In the genomic region with DNA sequence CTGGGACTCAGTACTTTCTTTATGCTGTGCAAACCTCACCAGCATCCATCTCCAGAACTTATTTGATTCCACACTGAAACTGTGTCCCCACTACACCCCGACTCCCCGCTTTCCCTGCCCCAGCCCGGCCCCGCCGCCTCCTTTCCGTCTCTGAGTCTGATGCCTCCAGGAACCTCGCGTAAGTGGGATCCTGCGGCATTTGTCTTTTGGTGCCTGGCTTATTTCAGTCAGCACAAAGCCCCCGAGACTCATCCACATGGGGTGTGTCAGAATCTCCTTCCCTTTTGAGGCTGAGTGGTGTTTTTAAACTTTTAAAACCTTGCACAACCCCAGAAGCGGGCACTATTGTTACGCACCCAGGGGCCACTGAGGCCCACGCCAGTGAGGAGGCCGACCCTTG, we compare ENCODE assay signal across 7 cellular contexts.
A peak's percentile ranks its signal among the peaks of the same experiment; 100 is the strongest.
DNase-seq lines count a peak whose midpoint lies in the region; TF ChIP-seq lines count a peak whose summit lies in the region.
"Not testable (repeated sequence)": the region's sequence is repeated elsewhere in the genome, so short reads cannot be mapped to it uniquely, and the experiment has no call there.

No MANE protein-coding gene starts in this region.

- not testable (repeated sequence) for TF ChIP-seq POLR2A in suprapubic skin (IDR thresholded peaks at IDR 0.05); vagina (IDR thresholded peaks at IDR 0.05)

- not testable (repeated sequence) for H3K27me3 Mint-ChIP-seq in mesothelial cell of epicardium (ENCODE audit: low read depth)

- H3K4me1 Mint-ChIP-seq in mesothelial cell of epicardium, result peaks cover 40% of the 10 kb centered on the region

- TF ChIP-seq EP300 in suprapubic skin (IDR thresholded peaks at IDR 0.05), result not testable (repeated sequence)

- not testable (repeated sequence) for H2AFZ ChIP-seq in hepatocyte

- not testable (repeated sequence) for H3K9me3 Mint-ChIP-seq in mesothelial cell of epicardium

- H3K27me3 ChIP-seq in hepatocyte, suprapubic skin, vagina: not testable (repeated sequence)

- H3K79me2 ChIP-seq in hepatocyte, result not testable (repeated sequence)

- H3K9me2 ChIP-seq in hepatocyte (replicated peaks; ENCODE audit: insufficient read depth), result not testable (repeated sequence)

- H3K4me2 ChIP-seq in hepatocyte, result not testable (repeated sequence)

- intact Hi-C loops in posterior vena cava (cut with DNase I); vagina (cut with DNase I): not testable (repeated sequence)

- H3K27ac ChIP-seq in hepatocyte (peak overlapping the region; percentile 72), vagina (peak overlapping the region; percentile 72)
- H3K27ac ChIP-seq in suprapubic skin, result not testable (repeated sequence)

- peak overlapping the region; percentile 90 for H3K27ac Mint-ChIP-seq in mesothelial cell of epicardium

- H3K36me3 ChIP-seq in hepatocyte (replicated peaks; ENCODE audit: insufficient read depth, low read depth); suprapubic skin; vagina: not testable (repeated sequence)

- WGBS in hepatocyte (ENCODE audit: low lambda C conversion rate, missing lambda C conversion rate), result 86% methylated on average over 14 of the region's 14 CpGs
- WGBS in suprapubic skin, result 78% methylated on average over 14 of the region's 14 CpGs

- not testable (repeated sequence) for H3K36me3 Mint-ChIP-seq in mesothelial cell of epicardium

- H4K20me1 ChIP-seq in hepatocyte (ENCODE audit: insufficient read depth, poor library complexity, severe bottlenecking), result not testable (repeated sequence)

- H3K4me1 ChIP-seq in hepatocyte (ENCODE audit: insufficient read depth); vagina: not testable (repeated sequence)
- H3K4me1 ChIP-seq in suprapubic skin, result peaks cover 18% of the 10 kb centered on the region

- H3K4me3 ChIP-seq in fibroblast of the aortic adventitia (ENCODE audit: low read depth, low read length); hepatocyte; suprapubic skin; vagina: not testable (repeated sequence)

- not testable (repeated sequence) for TF ChIP-seq CTCF in fibroblast of the aortic adventitia (IDR thresholded peaks at IDR 0.05; ENCODE audit: insufficient read depth, low read length); hepatocyte (IDR thresholded peaks at IDR 0.05; ENCODE audit: poor library complexity); mesothelial cell of epicardium (IDR thresholded peaks at IDR 0.05; ENCODE audit: unreplicated experiment); suprapubic skin (IDR thresholded peaks at IDR 0.05); vagina (IDR thresholded peaks at IDR 0.05)

- peak; percentile 16 for DNase-seq in amniotic epithelial cell (ENCODE audit: low read depth)
- peak; percentile 17 for DNase-seq in fibroblast of the aortic adventitia (ENCODE audit: low read depth)
- DNase-seq in hepatocyte (ENCODE audit: low spot score), result not testable (repeated sequence)
- DNase-seq in mesothelial cell of epicardium (ENCODE audit: low spot score in 2 of 2, unreplicated experiment in 2 of 2), result peak in 1 of 2 experiments; percentile 39
- peak; percentile 73 for DNase-seq in posterior vena cava (ENCODE audit: low spot score)
- peak; percentile 56 to 74 for DNase-seq in suprapubic skin (ENCODE audit: low spot score in 2 of 2)
- peak in 1 of 2 donors; percentile 85 for DNase-seq in vagina (ENCODE audit: extremely low spot score in 2 of 2)

- not testable (repeated sequence) for H3K4me3 Mint-ChIP-seq in mesothelial cell of epicardium

- H3K9me3 ChIP-seq in hepatocyte (ENCODE audit: low read depth); suprapubic skin; vagina: not testable (repeated sequence)
